ENCODE assay signal across 28 cellular contexts in genomic region chr9:13762209-13762608, GRCh38.
A peak's percentile ranks its signal among the peaks of the same experiment; 100 is the strongest.
DNase-seq lines count a peak whose midpoint lies in the region; ATAC-seq, FAIRE-seq and TF ChIP-seq lines count a peak whose summit lies in the region.
"Had no signal": no experiment of that assay in that cellular context is flagged by ENCODE, and none has a peak within 500 bp of the region (broad histone marks: within the 10 kb centered on the region; RNA-seq: fewer than 3 reads in every experiment).

No MANE protein-coding gene starts in this region.

- H3K4me3 ChIP-seq in bronchial epithelial cell (ENCODE audit: low read depth, low read length) (no peak overlapping the region), neural progenitor cell (no peak overlapping the region), gastrocnemius medialis (no peak overlapping the region), HAP-1 (no peak overlapping the region)
- H3K4me3 ChIP-seq: BLaER1, GM12878 had no signal

- intact Hi-C loops in gastrocnemius medialis (cut with DNase I; ENCODE audit: low total_unique reads): no loop called here

- peak; percentile 50 for FAIRE-seq in bronchial epithelial cell (lab: Jason Lieb, UNC)
- FAIRE-seq: A204.1, GM12878, GM12892, GM18507 had no signal

- H3K27ac ChIP-seq in neural progenitor cell (no peak overlapping the region), gastrocnemius medialis (no peak overlapping the region)
- H3K27ac ChIP-seq: BLaER1 had no signal

- no peak for TF ChIP-seq CTCF in bronchial epithelial cell (IDR thresholded peaks at IDR 0.05; ENCODE audit: insufficient read depth, low read length, severe bottlenecking)
- no peak for TF ChIP-seq CTCF in neural progenitor cell (IDR thresholded peaks at IDR 0.05)
- TF ChIP-seq CTCF in gastrocnemius medialis (IDR thresholded peaks at IDR 0.05 in 4 of 5, conservative IDR thresholded peaks at IDR 0.05 in 1 of 5): no peak
- TF ChIP-seq CTCF in glutamatergic neuron (IDR thresholded peaks at IDR 0.05; ENCODE audit: partially characterized antibody, unreplicated experiment): no peak

- peaks cover 9% of the 10 kb centered on the region for H3K27me3 Mint-ChIP-seq in neural progenitor cell (ENCODE audit: insufficient read depth, low read depth)
- H3K27me3 Mint-ChIP-seq in glutamatergic neuron (ENCODE audit: unreplicated experiment): no peaks in the 10 kb centered on the region
- H3K27me3 Mint-ChIP-seq: CD4-positive, alpha-beta memory T cell; CD4-positive, CD25-positive, alpha-beta regulatory T cell; CD8-positive, alpha-beta memory T cell had no signal

- no peak for DNase-seq in bronchial epithelial cell (ENCODE audit: low read depth)
- DNase-seq in neural progenitor cell (ENCODE audit: low spot score): no peak
- DNase-seq in gastrocnemius medialis: no peak
- no peak for DNase-seq in midbrain (lab: John Stamatoyannopoulos, UW)
- DNase-seq in activated T-cell treated with anti-CD3 and anti-CD28 coated beads, Interleukin-2, amount 50 U/mL, for 1 hour: no peak
- DNase-seq in glutamatergic neuron: no peak
- no peak for DNase-seq in HAP-1 (ENCODE audit: low spot score in 2 of 2)
- DNase-seq: 8988T; ACHN; BE2C; C1 segment of cervical spinal cord; CD4-positive, alpha-beta memory T cell; CD4-positive, CD25-positive, alpha-beta regulatory T cell; CD8-positive, alpha-beta memory T cell; COR-L47; DMS 273 treated with DMSO at 0.1 percent for 48 hours; DMS153; DMS53; DMS79; DND-41; EL; GDM1 had no signal

- no peaks in the 10 kb centered on the region for H3K27me3 ChIP-seq in bronchial epithelial cell (ENCODE audit: control insufficient read depth, insufficient read depth, low read length)
- H3K27me3 ChIP-seq in neural progenitor cell: no peaks in the 10 kb centered on the region
- no peaks in the 10 kb centered on the region for H3K27me3 ChIP-seq in gastrocnemius medialis
- H3K27me3 ChIP-seq in HAP-1 (ENCODE audit: low read depth): no peaks in the 10 kb centered on the region
- H3K27me3 ChIP-seq: BE2C, BLaER1 had no signal

- H2AFZ ChIP-seq in neural progenitor cell (replicated peaks): no peak overlapping the region

- H3K27ac Mint-ChIP-seq in neural progenitor cell: peak overlapping the region; percentile 40
- H3K27ac Mint-ChIP-seq in glutamatergic neuron (ENCODE audit: unreplicated experiment): no peak overlapping the region
- H3K27ac Mint-ChIP-seq: CD14-positive monocyte; CD4-positive, alpha-beta memory T cell; CD4-positive, CD25-positive, alpha-beta regulatory T cell; CD8-positive, alpha-beta memory T cell had no signal

- no peaks in the 10 kb centered on the region for H3F3A ChIP-seq in neural progenitor cell (ENCODE audit: low read depth)

- no peaks in the 10 kb centered on the region for H3K79me2 ChIP-seq in neural progenitor cell (ENCODE audit: low read depth)

- H3K9me3 Mint-ChIP-seq in neural progenitor cell (peaks cover 6% of the 10 kb centered on the region), glutamatergic neuron (ENCODE audit: unreplicated experiment) (no peaks in the 10 kb centered on the region)

- ATAC-seq in gastrocnemius medialis: peak; percentile 70 to 78
- ATAC-seq: GM12878 had no signal

- H3K4me1 ChIP-seq in neural progenitor cell: no peaks in the 10 kb centered on the region
- H3K4me1 ChIP-seq in gastrocnemius medialis: no peaks in the 10 kb centered on the region
- H3K4me1 ChIP-seq in HAP-1: no peaks in the 10 kb centered on the region
- H3K4me1 ChIP-seq: BE2C had no signal

- H3K9me3 ChIP-seq in neural progenitor cell (ENCODE audit: low read depth): no peaks in the 10 kb centered on the region
- H3K9me3 ChIP-seq in gastrocnemius medialis: no peaks in the 10 kb centered on the region
- H3K9me3 ChIP-seq in HAP-1: no peaks in the 10 kb centered on the region
- H3K9me3 ChIP-seq: BE2C, BLaER1 had no signal

- in situ Hi-C loops in gastrocnemius medialis (cut with MboI; ENCODE audit: low sequenced_read_pairs in 4 of 4): no loop called here
- in situ Hi-C loops in HAP-1 (cut with MboI; ENCODE audit: low sequenced_read_pairs): no loop called here

- H3K4me3 Mint-ChIP-seq in neural progenitor cell (no peak overlapping the region), glutamatergic neuron (ENCODE audit: unreplicated experiment) (no peak overlapping the region)
- H3K4me3 Mint-ChIP-seq: CD14-positive monocyte; CD4-positive, alpha-beta memory T cell; CD4-positive, CD25-positive, alpha-beta regulatory T cell; CD8-positive, alpha-beta memory T cell had no signal

- H3K36me3 Mint-ChIP-seq in neural progenitor cell: no peaks in the 10 kb centered on the region
- H3K36me3 Mint-ChIP-seq in glutamatergic neuron (ENCODE audit: unreplicated experiment): no peaks in the 10 kb centered on the region
- H3K36me3 Mint-ChIP-seq: CD14-positive monocyte; CD4-positive, alpha-beta memory T cell; CD4-positive, CD25-positive, alpha-beta regulatory T cell; CD8-positive, alpha-beta memory T cell had no signal

- no peaks in the 10 kb centered on the region for H3K36me3 ChIP-seq in bronchial epithelial cell (ENCODE audit: control insufficient read depth, insufficient read depth, low read length)
- no peaks in the 10 kb centered on the region for H3K36me3 ChIP-seq in neural progenitor cell
- no peaks in the 10 kb centered on the region for H3K36me3 ChIP-seq in gastrocnemius medialis
- H3K36me3 ChIP-seq in HAP-1 (replicated peaks): no peaks in the 10 kb centered on the region
- H3K36me3 ChIP-seq: BE2C, BLaER1 had no signal

- no peaks in the 10 kb centered on the region for H4K20me1 ChIP-seq in neural progenitor cell (ENCODE audit: low read depth)
- H4K20me1 ChIP-seq: BLaER1 had no signal

- H3K4me2 ChIP-seq in neural progenitor cell: no peak overlapping the region
- H3K4me2 ChIP-seq: BLaER1 had no signal

- no peak overlapping the region for H3K9ac ChIP-seq in neural progenitor cell
- H3K9ac ChIP-seq: BLaER1 had no signal

- H3K4me1 Mint-ChIP-seq in neural progenitor cell (peaks cover 18% of the 10 kb centered on the region), glutamatergic neuron (ENCODE audit: low read depth, unreplicated experiment) (no peaks in the 10 kb centered on the region)
- H3K4me1 Mint-ChIP-seq: CD14-positive monocyte; CD4-positive, alpha-beta memory T cell; CD8-positive, alpha-beta memory T cell had no signal

- no peak for TF ChIP-seq POLR2A in gastrocnemius medialis (IDR thresholded peaks at IDR 0.05)
